In genomic region chr17:80220709-80221215, GRCh38 we compare ENCODE assay signal across 1 cellular context.
TF ChIP-seq lines count a peak whose summit lies in the region.

No MANE protein-coding gene starts in this region.

TF ChIP-seq in A549, 52 proteins besides CTCF, POLR2A, EP300 and RAD21:
- TF ChIP-seq HOXB13 (CRISPR knock-in tag; IDR thresholded peaks at IDR 0.05; ENCODE audit: low read depth): no peak
- peak; percentile 41; the same call in 1 of the 2 replicates for TF ChIP-seq PHF8 (IDR thresholded peaks at IDR 0.05; ENCODE audit: borderline replicate concordance, low read depth)
